ENCODE assay signal across 8 cellular contexts in the genomic region with DNA sequence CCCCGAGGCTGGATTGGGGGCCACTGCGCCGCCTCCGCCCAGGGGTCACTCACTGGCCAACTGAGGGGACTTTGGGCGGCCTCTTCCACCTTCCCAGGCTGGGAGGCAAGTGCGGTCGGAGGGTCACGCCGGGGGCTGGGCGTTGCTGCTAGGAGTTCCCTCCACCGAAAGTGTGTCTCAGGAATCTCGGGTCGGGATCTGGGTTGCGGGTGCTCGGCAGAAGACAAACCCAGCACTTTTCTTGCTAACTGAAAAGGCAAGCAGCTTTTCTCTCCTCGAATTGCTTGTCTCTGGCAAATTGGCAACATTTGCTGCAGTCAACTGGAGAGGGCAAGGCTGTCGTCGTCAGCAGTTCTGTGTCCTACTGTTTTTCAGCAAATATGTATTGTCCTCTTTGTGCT. TPM values are rescaled to one million over a fixed set of nuclear protein-coding genes. Genes with fewer than 3 reads are reported as not detected.
A peak's percentile ranks its signal among the peaks of the same experiment; 100 is the strongest.
DNase-seq lines count a peak whose midpoint lies in the region; ATAC-seq and TF ChIP-seq lines count a peak whose summit lies in the region.

No MANE protein-coding gene starts in this region.

- no peak overlapping the region for H3K27ac ChIP-seq in HUES64 (ENCODE audit: low read depth, low read length)
- H3K27ac ChIP-seq in ascending aorta: peak overlapping the region; percentile 75 to 77
- H3K27ac ChIP-seq in smooth muscle cell (ENCODE audit: low read depth): no peak overlapping the region

- peak; percentile 40 for DNase-seq in DMS114 treated with DMSO at 0.1 percent for 48 hours (lab: John Stamatoyannopoulos, UW; ENCODE audit: unreplicated experiment)
- DNase-seq in ascending aorta (ENCODE audit: low spot score in 2 of 2): peak in 1 of 2 donors; percentile 73
- peak; percentile 48 for DNase-seq in iPS-NIHi7 (ENCODE audit: extremely low spot score)
- DNase-seq in smooth muscle cell (lab: John Stamatoyannopoulos, UW; ENCODE audit: unreplicated experiment): peak; percentile 48
- no peak for DNase-seq in LoVo (ENCODE audit: low spot score)

- H3K4me3 ChIP-seq in HUES64 (ENCODE audit: low read length): peak overlapping the region; percentile 55
- peak overlapping the region; percentile 85 to 92 for H3K4me3 ChIP-seq in ascending aorta
- H3K4me3 ChIP-seq in smooth muscle cell: peak overlapping the region; percentile 67

- no peaks in the 10 kb centered on the region for H3K79me2 ChIP-seq in smooth muscle cell (ENCODE audit: low read depth)

- H3K36me3 ChIP-seq in HUES64 (ENCODE audit: insufficient read depth, low read length) (no peaks in the 10 kb centered on the region), ascending aorta (no peaks in the 10 kb centered on the region), smooth muscle cell (ENCODE audit: low read depth) (no peaks in the 10 kb centered on the region)

- no peak for TF ChIP-seq CTCF in ascending aorta (IDR thresholded peaks at IDR 0.05)
- no peak for TF ChIP-seq CTCF in smooth muscle cell (IDR thresholded peaks at IDR 0.05; ENCODE audit: borderline replicate concordance, insufficient read depth, poor library complexity, severe bottlenecking)

- intact Hi-C loops in ascending aorta (cut with DNase I): loop anchor here (5.0 kb wide), 1 partner anchor 89 kb away; no protein-coding TSS in a partner anchor

- peak overlapping the region; percentile 60 for H2AFZ ChIP-seq in smooth muscle cell (ENCODE audit: low read depth)

- no peaks in the 10 kb centered on the region for H3F3A ChIP-seq in smooth muscle cell (ENCODE audit: low read depth)

- H3K4me2 ChIP-seq in smooth muscle cell: peak overlapping the region; percentile 96

- H3K27me3 ChIP-seq in HUES64 (ENCODE audit: insufficient read depth, low read length) (peaks cover 88% of the 10 kb centered on the region), ascending aorta (no peaks in the 10 kb centered on the region), smooth muscle cell (ENCODE audit: low read depth) (peaks cover 54% of the 10 kb centered on the region)

- H3K9me3 ChIP-seq in HUES64 (ENCODE audit: insufficient read depth, low read depth, low read length) (no peaks in the 10 kb centered on the region), ascending aorta (no peaks in the 10 kb centered on the region), smooth muscle cell (replicated peaks; ENCODE audit: low read depth) (no peaks in the 10 kb centered on the region)

- peaks cover 3% of the 10 kb centered on the region; the same call in 1 of the 2 replicates for H3K4me1 ChIP-seq in HUES64 (ENCODE audit: insufficient read depth, low read length)
- H3K4me1 ChIP-seq in ascending aorta: peaks cover 3 to 21% of the 10 kb centered on the region in 2 donors
- H3K4me1 ChIP-seq in smooth muscle cell (ENCODE audit: low read depth): peaks cover 7% of the 10 kb centered on the region

- whole genome bisulfite sequencing in HUES64: 2% methylated on average over 18 of the region's 18 CpGs
- 2% methylated on average over 18 of the region's 18 CpGs for WGBS in smooth muscle cell (ENCODE audit: low lambda C conversion rate)

- no peak for ATAC-seq in GM18520 (IDR thresholded peaks at IDR 0.05; ENCODE audit: unreplicated experiment)
- ATAC-seq in HG03565 (IDR thresholded peaks at IDR 0.05; ENCODE audit: unreplicated experiment): no peak

- H4K20me1 ChIP-seq in smooth muscle cell (ENCODE audit: low read depth): no peaks in the 10 kb centered on the region

- H3K9ac ChIP-seq in HUES64 (ENCODE audit: low read depth, low read length): 0 out of 2 replicates have a peak overlapping the region, but pooled peaks have one; percentile 3
- no peak overlapping the region for H3K9ac ChIP-seq in smooth muscle cell (ENCODE audit: low read depth)

RNA-seq across cellular contexts. Expression of gene SLC30A4, which starts 0.4 kb away (rescaled TPM):
- 0.15 TPM for polyA plus RNA-seq in HUES64 (2013, experiment 1 of 2)
- 0.25 TPM for polyA plus RNA-seq in HUES64 (2013, experiment 2 of 2)
- total RNA-seq in ascending aorta: 3.4 TPM
- 4.8 and 7.9 TPM in 2 replicates for total RNA-seq in smooth muscle cell
- 0.43 and 1.9 TPM in 2 replicates for polyA plus RNA-seq in smooth muscle cell

Comparison
In these comparisons a context has a peak if more than half of its experiments do, and no peak if none do; other contexts are left out.
1. H3K27ac ChIP-seq: peak in ascending aorta (2 of 2); none in HUES64 (single experiment) and smooth muscle cell (single experiment).
2. Peak in every context shown above with its lines, with median percentiles within 50 percentile points of each other: H3K4me3 ChIP-seq.